In genomic region chr3:49027634-49028033, GRCh38 we compare ENCODE assay signal across 1 cellular context.
TF ChIP-seq lines count a peak whose summit lies in the region.

No MANE protein-coding gene starts in this region.

TF ChIP-seq in A549, 52 proteins besides CTCF, POLR2A, EP300 and RAD21 (continued from another document):
- TF ChIP-seq USF2 (IDR thresholded peaks at IDR 0.05) (no peak), ELK1 (IDR thresholded peaks at IDR 0.05; ENCODE audit: low read depth, low read length) (no peak), KDM1A (IDR thresholded peaks at IDR 0.05; ENCODE audit: low read depth) (no peak), E2F6 (IDR thresholded peaks at IDR 0.05; ENCODE audit: borderline replicate concordance, low read depth) (no peak)
